Comparison of ENCODE assay signal across 13 cellular contexts in genomic region chr14:100405752-100406455, GRCh38. TPM values are rescaled to one million over a fixed set of nuclear protein-coding genes. Genes with fewer than 3 reads are reported as not detected.
DNase-seq lines count a peak whose midpoint lies in the region; ATAC-seq and TF ChIP-seq lines count a peak whose summit lies in the region.
"Had no signal": no experiment of that assay in that cellular context is flagged by ENCODE, and none has a peak within 500 bp of the region (broad histone marks: within the 10 kb centered on the region; RNA-seq: fewer than 3 reads in every experiment).

No MANE protein-coding gene starts in this region.

- H3K18ac ChIP-seq in trophoblast cell (ENCODE audit: low read length), result no peak overlapping the region

- H4K12ac ChIP-seq in trophoblast cell (ENCODE audit: low read depth, low read length), result no peak overlapping the region

- H3K9ac ChIP-seq in trophoblast cell (ENCODE audit: low read length), result no peak overlapping the region

- intact Hi-C loops in cardiac septum (cut with DNase I) (no loop called here), Right ventricle myocardium superior (cut with DNase I) (no loop called here)

- no peak overlapping the region for H3K4me2 ChIP-seq in trophoblast cell (ENCODE audit: low read length)

- H3K4me1 ChIP-seq in RWPE2 (ENCODE audit: insufficient read depth, poor library complexity, severe bottlenecking) (peaks cover 26% of the 10 kb centered on the region), trophoblast cell (ENCODE audit: control insufficient read depth in 1 of 2, insufficient read depth in 2 of 2, low read length in 2 of 2) (peaks cover 0 to 2% of the 10 kb centered on the region in 2 experiments)

- H3K36me3 ChIP-seq in RWPE2 (ENCODE audit: low read depth) (no peaks in the 10 kb centered on the region), trophoblast cell (ENCODE audit: control insufficient read depth in 1 of 2, insufficient read depth in 2 of 2, low read length in 2 of 2) (no peaks in the 10 kb centered on the region)

- no peak overlapping the region for H3K14ac ChIP-seq in trophoblast cell (ENCODE audit: low read length)

- no peak overlapping the region for H2BK5ac ChIP-seq in trophoblast cell (ENCODE audit: low read depth, low read length, poor library complexity)

- TF ChIP-seq CTCF in RWPE2 (IDR thresholded peaks at IDR 0.05; ENCODE audit: poor library complexity, severe bottlenecking), result no peak

- H3K9me3 ChIP-seq in RWPE2 (ENCODE audit: severe bottlenecking) (no peaks in the 10 kb centered on the region), trophoblast cell (ENCODE audit: insufficient read depth, low read depth, low read length) (no peaks in the 10 kb centered on the region)

- H3K27me3 ChIP-seq in RWPE2 (ENCODE audit: insufficient read depth, poor library complexity, severe bottlenecking) (no peaks in the 10 kb centered on the region), trophoblast cell (ENCODE audit: insufficient read depth, low read length) (no peaks in the 10 kb centered on the region)
- H3K27me3 ChIP-seq: dorsolateral prefrontal cortex had no signal

- no peaks in the 10 kb centered on the region for H3K79me1 ChIP-seq in trophoblast cell (ENCODE audit: low read length)

- no peak overlapping the region for H3K4me3 ChIP-seq in RWPE2 (ENCODE audit: severe bottlenecking)
- no peak overlapping the region for H3K4me3 ChIP-seq in trophoblast cell (ENCODE audit: low read depth, low read length)
- H3K4me3 ChIP-seq: dorsolateral prefrontal cortex had no signal

- H4K8ac ChIP-seq in trophoblast cell (ENCODE audit: low read depth, low read length), result no peak overlapping the region

- H3K27ac ChIP-seq in RWPE2 (ENCODE audit: poor library complexity, severe bottlenecking) (peak overlapping the region; percentile 6), trophoblast cell (ENCODE audit: low read depth, low read length) (no peak overlapping the region)
- H3K27ac ChIP-seq: dorsolateral prefrontal cortex had no signal

- no peak overlapping the region for H2BK12ac ChIP-seq in trophoblast cell (ENCODE audit: low read length)

- no peak overlapping the region for H2AFZ ChIP-seq in trophoblast cell (ENCODE audit: insufficient read depth, low read length, poor library complexity)

- ATAC-seq in Right ventricle myocardium superior (ENCODE audit: poor library complexity) (no peak), RWPE2 (ENCODE audit: low read depth) (no peak), left lobe of liver (peak; percentile 56), HG02981 (IDR thresholded peaks at IDR 0.05; ENCODE audit: unreplicated experiment) (no peak)

- no peak overlapping the region for H3K23ac ChIP-seq in trophoblast cell (ENCODE audit: low read length)

- H4K91ac ChIP-seq in trophoblast cell (ENCODE audit: low read depth, low read length), result no peak overlapping the region

- no peak overlapping the region for H2AK5ac ChIP-seq in trophoblast cell (ENCODE audit: low read length)

- no peak overlapping the region for H2BK120ac ChIP-seq in trophoblast cell (ENCODE audit: insufficient read depth, low read length, poor library complexity)

- DNase-seq in cardiac septum (ENCODE audit: low spot score) (peak; percentile 33), Right ventricle myocardium superior (no peak), RWPE2 (ENCODE audit: low spot score) (no peak), left lobe of liver (ENCODE audit: low spot score) (no peak), NCI-H1417 (lab: John Stamatoyannopoulos, UW) (no peak), trophoblast cell (no peak), NCI-H1105 treated with DMSO at 0.1 percent for 48 hours (lab: John Stamatoyannopoulos, UW) (no peak)
- DNase-seq: dorsolateral prefrontal cortex, GDM1, GOT3, mesendoderm, NCI-H1048 had no signal

- no peaks in the 10 kb centered on the region for H3K79me2 ChIP-seq in trophoblast cell (ENCODE audit: control insufficient read depth, insufficient read depth, low read length, poor library complexity)

- H3K4ac ChIP-seq in trophoblast cell (ENCODE audit: low read depth, low read length), result no peak overlapping the region

- no CpG with 5 or more reads among the region's 12 CpGs for WGBS in trophoblast cell (ENCODE audit: extremely low coverage, insufficient coverage, insufficient read length)

RNA-seq across cellular contexts. Expression of gene WDR25, which starts 29.6 kb away (rescaled TPM):
- total RNA-seq in cardiac septum (5.8 TPM), Right ventricle myocardium superior (3.9 TPM), left lobe of liver (5.0 TPM)
- 3.6 and 3.8 TPM in 2 replicates for polyA plus RNA-seq in trophoblast cell (2013)
